Comparison of ENCODE assay signal across 26 cellular contexts in the genomic region with DNA sequence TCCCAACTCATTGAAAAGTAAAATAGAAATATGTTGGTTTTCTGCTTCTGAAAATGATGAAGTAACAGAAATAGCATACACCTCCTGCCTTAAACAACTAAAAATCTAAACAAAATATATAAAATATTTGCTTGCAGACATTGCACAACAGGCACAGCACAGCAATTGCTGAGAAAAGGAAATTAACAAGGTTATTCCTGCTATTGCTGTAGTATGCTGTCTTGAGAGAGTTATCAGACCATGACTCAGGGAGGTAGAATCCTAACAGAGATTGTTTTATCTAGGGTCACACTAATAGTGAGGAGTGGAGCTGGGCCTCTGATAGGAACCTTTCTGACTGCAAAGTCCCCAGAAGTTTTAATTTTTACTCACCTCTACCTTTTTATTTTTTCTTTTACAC.
DNase-seq lines count a peak whose midpoint lies in the region; ATAC-seq and TF ChIP-seq lines count a peak whose summit lies in the region.
"Had no signal": no experiment of that assay in that cellular context is flagged by ENCODE, and none has a peak within 500 bp of the region (broad histone marks: within the 10 kb centered on the region; RNA-seq: fewer than 3 reads in every experiment).

No MANE protein-coding gene starts in this region.

- POLR2A ChIA-PET in SK-N-SH (lab: Yijun Ruan, JAX) = no interaction called here
- POLR2A ChIA-PET in activated CD4-positive, alpha-beta T cell treated with anti-CD3 and anti-CD28 coated beads for 36 hours (lab: Charles Lee) = no interaction called here

- H3K9me3 ChIP-seq in SK-N-SH = 0 out of 2 replicates have a peak, but pooled peaks cover 7% of the 10 kb centered on the region
- H3K9me3 ChIP-seq in adipocyte (ENCODE audit: control insufficient read depth, low read length) = no peaks in the 10 kb centered on the region
- H3K9me3 ChIP-seq in fibroblast of lung (ENCODE audit: control insufficient read depth, insufficient read depth, low read depth, low read length) = no peaks in the 10 kb centered on the region
- H3K9me3 ChIP-seq: spleen had no signal

- no peak overlapping the region for H3K27ac ChIP-seq in SK-N-SH (ENCODE audit: low read depth in 2 of 2, low read length in 1 of 2)
- H3K27ac ChIP-seq in fibroblast of lung (ENCODE audit: insufficient read depth, low read length) = no peak overlapping the region
- H3K27ac ChIP-seq: SK-N-MC, spleen had no signal

- no peak overlapping the region for H3K4me3 Mint-ChIP-seq in activated CD4-positive, alpha-beta T cell treated with anti-CD3 and anti-CD28 coated beads for 36 hours
- H3K4me3 Mint-ChIP-seq: activated B cell treated with CpG ODN at 0.5 μM for 24 hours; activated CD4-positive, alpha-beta memory T cell treated with anti-CD3 and anti-CD28 coated beads for 36 hours; memory B cell; naive B cell; stimulated activated naive CD8-positive, alpha-beta T cell treated with anti-CD3 and anti-CD28 coated beads, Interleukin-15, amount 100 ng/mL, for 72 hours had no signal

- no peak overlapping the region for H3K9ac ChIP-seq in SK-N-SH
- H3K9ac ChIP-seq in adipocyte (ENCODE audit: low read length) = no peak overlapping the region
- no peak overlapping the region for H3K9ac ChIP-seq in fibroblast of lung (ENCODE audit: insufficient read depth, low read length)

- peaks cover 2% of the 10 kb centered on the region for H3K9me3 Mint-ChIP-seq in activated CD4-positive, alpha-beta T cell treated with anti-CD3 and anti-CD28 coated beads for 36 hours (ENCODE audit: low read depth)
- H3K9me3 Mint-ChIP-seq: activated CD4-positive, alpha-beta memory T cell treated with anti-CD3 and anti-CD28 coated beads for 36 hours; memory B cell; naive B cell; stimulated activated naive CD8-positive, alpha-beta T cell treated with anti-CD3 and anti-CD28 coated beads, Interleukin-15, amount 100 ng/mL, for 72 hours had no signal

- H3K4me1 ChIP-seq in SK-N-SH (ENCODE audit: control insufficient read depth in 1 of 2, insufficient read depth in 2 of 2, low read depth in 1 of 2, low read length in 1 of 2) = peaks cover 0 to 15% of the 10 kb centered on the region in 2 experiments; a peak in 2 of 4 replicates
- H3K4me1 ChIP-seq in adipocyte (ENCODE audit: control insufficient read depth, insufficient read depth, low read length) = peaks cover 21% of the 10 kb centered on the region
- H3K4me1 ChIP-seq in fibroblast of lung (ENCODE audit: control insufficient read depth, extremely low read depth, insufficient read depth, low read length) = no peaks in the 10 kb centered on the region

- no peaks in the 10 kb centered on the region for H3K9me2 ChIP-seq in SK-N-SH

- H2AFZ ChIP-seq in SK-N-SH (ENCODE audit: low read depth) = no peak overlapping the region
- no peak overlapping the region for H2AFZ ChIP-seq in fibroblast of lung (ENCODE audit: low read length)

- no peak for TF ChIP-seq RAD21 in SK-N-SH (IDR thresholded peaks at IDR 0.05; ENCODE audit: low read length)

- TF ChIP-seq CTCF in SK-N-SH (IDR thresholded peaks at IDR 0.05) (no peak), fibroblast of lung (conservative IDR thresholded peaks at IDR 0.05 in 1 of 2, IDR thresholded peaks at IDR 0.05 in 1 of 2; ENCODE audit: low read depth in 1 of 2, low read length in 2 of 2) (no peak), GM13977 (IDR thresholded peaks at IDR 0.05; ENCODE audit: extremely low read depth, insufficient read depth, missing control alignments) (no peak)

- peaks cover 0 to 6% of the 10 kb centered on the region in 2 experiments for H3K36me3 ChIP-seq in SK-N-SH (replicated peaks in 1 of 2; ENCODE audit: control insufficient read depth in 1 of 2, insufficient read depth in 2 of 2, low read length in 1 of 2)
- H3K36me3 ChIP-seq in adipocyte (ENCODE audit: control insufficient read depth, insufficient read depth, low read length, severe bottlenecking) = no peaks in the 10 kb centered on the region
- H3K36me3 ChIP-seq in fibroblast of lung (ENCODE audit: control insufficient read depth, insufficient read depth, low read length) = no peaks in the 10 kb centered on the region

- no peaks in the 10 kb centered on the region for H3K79me2 ChIP-seq in SK-N-SH (ENCODE audit: insufficient read depth)
- no peaks in the 10 kb centered on the region for H3K79me2 ChIP-seq in fibroblast of lung (ENCODE audit: control insufficient read depth, insufficient read depth, low read length)

- H3K4me2 ChIP-seq in SK-N-SH (no peak overlapping the region), fibroblast of lung (ENCODE audit: extremely low read depth, insufficient read depth, low read length) (no peak overlapping the region)

- H3K36me3 Mint-ChIP-seq in activated CD4-positive, alpha-beta T cell treated with anti-CD3 and anti-CD28 coated beads for 36 hours (ENCODE audit: low read depth) = peaks cover 14% of the 10 kb centered on the region

- H3K4me3 ChIP-seq in SK-N-SH (ENCODE audit: low read depth in 2 of 2, low read length in 1 of 2) (no peak overlapping the region), adipocyte (ENCODE audit: low read length) (no peak overlapping the region), fibroblast of lung (replicated peaks in 1 of 4; ENCODE audit: control extremely low read depth in 1 of 4, insufficient read depth in 1 of 4, low read depth in 3 of 4, low read length in 4 of 4) (no peak overlapping the region)
- H3K4me3 ChIP-seq: SK-N-MC, spleen, tibial nerve had no signal

- in situ Hi-C loops in GM13977 (cut with MboI; ENCODE audit: low pct_unique_long_range_greater_than_20kb, low sequenced_read_pairs, unreplicated experiment) = no loop called here

- H3K27ac Mint-ChIP-seq in activated CD4-positive, alpha-beta T cell treated with anti-CD3 and anti-CD28 coated beads for 36 hours = no peak overlapping the region
- H3K27ac Mint-ChIP-seq: activated B cell treated with CpG ODN at 0.5 μM for 24 hours; activated CD4-positive, alpha-beta memory T cell treated with anti-CD3 and anti-CD28 coated beads for 36 hours; memory B cell; stimulated activated naive CD8-positive, alpha-beta T cell treated with anti-CD3 and anti-CD28 coated beads, Interleukin-15, amount 100 ng/mL, for 72 hours had no signal

- TF ChIP-seq EP300 in SK-N-SH (IDR thresholded peaks at IDR 0.05; ENCODE audit: borderline replicate concordance in 1 of 2, low read depth in 1 of 2, low read length in 1 of 2) = no peak

- H3K27me3 Mint-ChIP-seq in activated CD4-positive, alpha-beta T cell treated with anti-CD3 and anti-CD28 coated beads for 36 hours = no peaks in the 10 kb centered on the region
- H3K27me3 Mint-ChIP-seq: activated B cell treated with CpG ODN at 0.5 μM for 24 hours; activated CD4-positive, alpha-beta memory T cell treated with anti-CD3 and anti-CD28 coated beads for 36 hours; memory B cell; naive B cell; stimulated activated naive CD8-positive, alpha-beta T cell treated with anti-CD3 and anti-CD28 coated beads, Interleukin-15, amount 100 ng/mL, for 72 hours had no signal

- intact Hi-C loops in activated CD4-positive, alpha-beta T cell treated with anti-CD3 and anti-CD28 coated beads for 36 hours (cut with DNase I, micrococcal nuclease) = no loop called here

- no peaks in the 10 kb centered on the region for H3F3A ChIP-seq in SK-N-SH (replicated peaks; ENCODE audit: insufficient read depth)

- peaks cover 30% of the 10 kb centered on the region for H3K4me1 Mint-ChIP-seq in activated CD4-positive, alpha-beta T cell treated with anti-CD3 and anti-CD28 coated beads for 36 hours

- H4K20me1 ChIP-seq in SK-N-SH (ENCODE audit: insufficient read depth) = no peaks in the 10 kb centered on the region
- H4K20me1 ChIP-seq in fibroblast of lung (ENCODE audit: control insufficient read depth, extremely low read depth, insufficient read depth, low read length) = no peaks in the 10 kb centered on the region

- CTCF ChIA-PET in SK-N-SH (lab: Yijun Ruan, JAX) = interaction anchor here (1.7 kb wide), 1 partner anchor 18 kb away, joined by 6 read pairs; no protein-coding TSS in a partner anchor
- CTCF ChIA-PET in activated CD4-positive, alpha-beta T cell treated with anti-CD3 and anti-CD28 coated beads for 36 hours (lab: Charles Lee) = no interaction called here

- DNase-seq in SK-N-SH (no peak), adipocyte (ENCODE audit: low read depth) (peak; percentile 58), fibroblast of lung (ENCODE audit: low read depth in 2 of 2) (peak; percentile 10 to 73), renal cortical epithelial cell (ENCODE audit: low read depth) (peak; percentile 57), NCI-H1436 (lab: John Stamatoyannopoulos, UW) (no peak), GM13977 (ENCODE audit: low spot score) (no peak)
- DNase-seq in activated CD4-positive, alpha-beta T cell treated with anti-CD3 and anti-CD28 coated beads for 36 hours = no peak
- DNase-seq: 8988T; activated B cell treated with CpG ODN at 0.5 μM for 24 hours; activated CD4-positive, alpha-beta memory T cell treated with anti-CD3 and anti-CD28 coated beads for 36 hours; activated gamma-delta T cell treated with Interleukin-2 at 50 U/mL for 16 hours; cerebellar nuclear complex; DND-41; naive B cell; NCI-H2107; NCI-H524; occipital lobe; retina; spleen; stimulated activated CD4-positive, alpha-beta T cell treated with anti-CD3 and anti-CD28 coated beads, Interleukin-4, amount 100 ng/mL, for 4 hours; stimulated activated naive CD8-positive, alpha-beta T cell treated with anti-CD3 and anti-CD28 coated beads, Interleukin-15, amount 100 ng/mL, for 72 hours had no signal

- H3K27me3 ChIP-seq in SK-N-SH (ENCODE audit: insufficient read depth) = no peaks in the 10 kb centered on the region
- H3K27me3 ChIP-seq in adipocyte (replicated peaks; ENCODE audit: control insufficient read depth, insufficient read depth, low read length) = no peaks in the 10 kb centered on the region
- H3K27me3 ChIP-seq in fibroblast of lung (ENCODE audit: control insufficient read depth, insufficient read depth, low read length) = no peaks in the 10 kb centered on the region
- H3K27me3 ChIP-seq: spleen, tibial nerve had no signal

- ATAC-seq in SK-N-SH treated with all-trans-retinoic acid at 6 μM for 48 hours = no peak
- ATAC-seq in activated CD4-positive, alpha-beta T cell treated with anti-CD3 and anti-CD28 coated beads for 36 hours = no peak
- ATAC-seq: esophagus mucosa; stimulated activated naive CD8-positive, alpha-beta T cell treated with anti-CD3 and anti-CD28 coated beads, Interleukin-15, amount 100 ng/mL, for 72 hours had no signal

TF ChIP-seq in SK-N-SH treated with all-trans-retinoic acid at 6 μM for 48 hours, 23 proteins besides CTCF, POLR2A, EP300 and RAD21 (continues in another document):
- TF ChIP-seq ZNF565 (CRISPR knock-in tag; conservative IDR thresholded peaks at IDR 0.05; ENCODE audit: low read depth) = no peak
- TF ChIP-seq ISL1 (CRISPR knock-in tag; IDR thresholded peaks at IDR 0.05) = peak; percentile 37

TF ChIP-seq in SK-N-SH, 30 proteins besides CTCF, POLR2A, EP300 and RAD21 (continues in another document):
- TF ChIP-seq CHD2 (IDR thresholded peaks at IDR 0.05; ENCODE audit: low read length, partially characterized antibody) = no peak
- no peak for TF ChIP-seq NRF1 (IDR thresholded peaks at IDR 0.05; ENCODE audit: low read depth, low read length)
- no peak for TF ChIP-seq FOXJ3 (CRISPR knock-in tag; IDR thresholded peaks at IDR 0.05)

Comparison
In these comparisons a context has a peak if more than half of its experiments do, and no peak if none do; other contexts are left out.
1. DNase-seq: peak in adipocyte (single experiment), fibroblast of lung (2 of 2) and renal cortical epithelial cell (single experiment); none in SK-N-SH (single experiment), NCI-H1436 (single experiment), activated CD4-positive, alpha-beta T cell treated with anti-CD3 and anti-CD28 coated beads for 36 hours (single experiment) and GM13977 (single experiment).